In the genomic region with DNA sequence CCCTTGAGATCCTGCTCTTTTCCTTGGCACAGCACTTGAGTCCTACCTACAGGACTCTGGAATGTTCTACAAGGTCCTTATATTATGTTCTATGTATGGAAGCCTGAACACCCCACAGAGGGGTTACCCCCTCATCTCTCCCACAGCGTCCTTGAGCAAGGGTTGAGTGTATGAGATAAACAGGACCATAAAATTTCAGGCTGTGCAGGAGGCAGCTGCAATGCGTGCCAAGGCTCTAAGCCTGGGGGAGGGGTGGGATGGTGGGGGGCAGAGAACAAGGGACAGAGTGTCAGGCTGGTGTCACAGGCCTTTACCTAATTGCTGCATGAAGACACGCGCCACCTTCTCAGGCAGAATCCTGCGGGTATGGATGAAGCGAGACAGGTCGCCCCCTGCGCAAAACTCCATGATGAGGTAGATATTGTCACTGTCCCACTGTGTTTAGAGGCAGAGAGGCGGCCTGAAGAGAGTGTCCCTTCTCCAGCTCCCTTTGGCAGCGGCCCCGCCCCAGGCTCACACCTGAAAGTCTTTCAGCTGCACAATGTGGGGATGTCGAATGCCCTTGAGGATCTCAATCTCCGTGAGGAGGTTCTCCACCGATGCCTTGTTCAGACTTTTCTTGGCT, we compare ENCODE assay signal across 8 cellular contexts. TPM values are rescaled to one million over a fixed set of nuclear protein-coding genes. Genes with fewer than 3 reads are reported as not detected.
A peak's percentile ranks its signal among the peaks of the same experiment; 100 is the strongest.
DNase-seq lines count a peak whose midpoint lies in the region; TF ChIP-seq lines count a peak whose summit lies in the region.

No MANE protein-coding gene starts in this region.

- H3K27me3 ChIP-seq in fibroblast of lung (ENCODE audit: control insufficient read depth, insufficient read depth, low read length) (no peaks in the 10 kb centered on the region), testis (no peaks in the 10 kb centered on the region)

- H3K4me3 ChIP-seq in GM12864 (ENCODE audit: low read depth, low read length): peak overlapping the region; percentile 86
- peak overlapping the region; percentile 100 for H3K4me3 ChIP-seq in SK-N-MC
- H3K4me3 ChIP-seq in fibroblast of lung (replicated peaks in 1 of 4; ENCODE audit: control extremely low read depth in 1 of 4, insufficient read depth in 1 of 4, low read depth in 3 of 4, low read length in 4 of 4): peak overlapping the region; percentile 81 to 93 (median 86)
- H3K4me3 ChIP-seq in retinal pigment epithelial cell (ENCODE audit: low read length): peak overlapping the region; percentile 84
- peak overlapping the region in 1 of 2 donors; percentile 84 for H3K4me3 ChIP-seq in testis

- intact Hi-C loops in testis (cut with DNase I; ENCODE audit: low total_unique reads): loop anchor here (5.0 kb wide), 1 partner anchor 60 kb away; a partner anchor contains a TSS

- H3K27ac ChIP-seq in SK-N-MC (no peak overlapping the region), fibroblast of lung (ENCODE audit: insufficient read depth, low read length) (no peak overlapping the region), testis (no peak overlapping the region)

- H3K9ac ChIP-seq in SK-N-MC (ENCODE audit: insufficient read length) (peak overlapping the region; percentile 95), fibroblast of lung (ENCODE audit: insufficient read depth, low read length) (no peak overlapping the region)

- H3K79me2 ChIP-seq in fibroblast of lung (ENCODE audit: control insufficient read depth, insufficient read depth, low read length): no peaks in the 10 kb centered on the region

- DNase-seq in GM12864 (ENCODE audit: low read depth) (no peak), SK-N-MC (ENCODE audit: low read depth, low spot score) (no peak), fibroblast of lung (ENCODE audit: low read depth in 2 of 2) (no peak), retinal pigment epithelial cell (ENCODE audit: low read depth) (no peak), NCI-H187 treated with DMSO at 0.1 percent for 48 hours (lab: John Stamatoyannopoulos, UW) (no peak), testis (no peak), cerebellar nuclear complex (lab: John Stamatoyannopoulos, UW) (no peak), NOMO-1 (lab: John Stamatoyannopoulos, UW; ENCODE audit: unreplicated experiment in 2 of 2) (no peak)

- peak overlapping the region; percentile 99 for H3K4me2 ChIP-seq in fibroblast of lung (ENCODE audit: extremely low read depth, insufficient read depth, low read length)

- no peak overlapping the region for H2AFZ ChIP-seq in fibroblast of lung (ENCODE audit: low read length)

- 67% methylated on average over 11 to 14 of the region's 14 CpGs for WGBS in testis, 2 donors

- H3K36me3 ChIP-seq in SK-N-MC (ENCODE audit: insufficient read depth, low read length) (no peaks in the 10 kb centered on the region; the same call in 1 of the 2 replicates), fibroblast of lung (ENCODE audit: control insufficient read depth, insufficient read depth, low read length) (peaks cover 5% of the 10 kb centered on the region), testis (ENCODE audit: low read depth, missing control alignments) (no peaks in the 10 kb centered on the region)

- TF ChIP-seq CTCF in GM12864 (IDR thresholded peaks at IDR 0.05; ENCODE audit: low read depth, low read length, missing control alignments) (no peak), fibroblast of lung (conservative IDR thresholded peaks at IDR 0.05 in 1 of 2, IDR thresholded peaks at IDR 0.05 in 1 of 2; ENCODE audit: low read depth in 1 of 2, low read length in 2 of 2) (no peak), retinal pigment epithelial cell (conservative IDR thresholded peaks at IDR 0.05; ENCODE audit: low read depth, low read length) (no peak), testis (IDR thresholded peaks at IDR 0.05) (no peak)

- no peak for TF ChIP-seq POLR2A in testis (IDR thresholded peaks at IDR 0.05)

- H3K9me3 ChIP-seq in SK-N-MC (ENCODE audit: low read depth, low read length) (no peaks in the 10 kb centered on the region), fibroblast of lung (ENCODE audit: control insufficient read depth, insufficient read depth, low read depth, low read length) (no peaks in the 10 kb centered on the region), testis (no peaks in the 10 kb centered on the region)

- H4K20me1 ChIP-seq in fibroblast of lung (ENCODE audit: control insufficient read depth, extremely low read depth, insufficient read depth, low read length): no peaks in the 10 kb centered on the region

- H3K4me1 ChIP-seq in fibroblast of lung (ENCODE audit: control insufficient read depth, extremely low read depth, insufficient read depth, low read length) (peaks cover 7% of the 10 kb centered on the region), testis (peaks cover 30% of the 10 kb centered on the region)

RNA-seq across cellular contexts. Expression of a gene that starts 1.1 kb away (rescaled TPM):
- total RNA-seq in fibroblast of lung: 8.8 and 11.8 TPM in 2 replicates
- 11.4 and 14.6 TPM in 2 replicates for polyA plus RNA-seq in fibroblast of lung
- polyA plus RNA-seq in fibroblast of lung (2012): 8.5 and 24.2 TPM in 2 replicates
- 16.7 and 51.2 TPM in 2 replicates for polyA minus RNA-seq in fibroblast of lung (ENCODE audit: low replicate concordance)
- 10 to 100 TPM; 68.2 to 78.5 TPM for total RNA-seq in testis
- polyA plus RNA-seq in testis (ENCODE audit: insufficient read depth, low read depth, low replicate concordance): 27.0 TPM

RNA-seq across cellular contexts. Expression of a gene that starts 15.4 kb away (rescaled TPM):
- not detected in 2 replicates for total RNA-seq in fibroblast of lung
- polyA plus RNA-seq in fibroblast of lung: not detected in 2 replicates
- not detected in 2 replicates for polyA plus RNA-seq in fibroblast of lung (2012)
- not detected in 2 replicates for polyA minus RNA-seq in fibroblast of lung (ENCODE audit: low replicate concordance)
- 1 to 10 TPM; 3.7 to 5.7 TPM for total RNA-seq in testis
- 3.6 TPM for polyA plus RNA-seq in testis (ENCODE audit: insufficient read depth, low read depth, low replicate concordance)

RNA-seq across cellular contexts. Expression of a gene that starts 29.2 kb away (rescaled TPM):
- total RNA-seq in fibroblast of lung: not detected in 2 replicates
- not detected in 2 replicates for polyA plus RNA-seq in fibroblast of lung
- polyA plus RNA-seq in fibroblast of lung (2012): not detected in 2 replicates
- not detected in 2 replicates for polyA minus RNA-seq in fibroblast of lung (ENCODE audit: low replicate concordance)
- 1 to 10 TPM; 4.3 to 4.6 TPM for total RNA-seq in testis
- 2.2 TPM for polyA plus RNA-seq in testis (ENCODE audit: insufficient read depth, low read depth, low replicate concordance)

RNA-seq across cellular contexts. Expression of a gene that starts 31.3 kb away (rescaled TPM):
- total RNA-seq in fibroblast of lung (11.8 and 15.5 TPM in 2 replicates), testis (100 to 1,000 TPM in 1 of 2 donors, 10 to 100 TPM in 1; 94.8 to 103 TPM)
- polyA plus RNA-seq in fibroblast of lung (86.2 and 115 TPM in 2 replicates), testis (ENCODE audit: insufficient read depth, low read depth, low replicate concordance) (130 TPM)
- 55.3 and 67.0 TPM in 2 replicates for polyA plus RNA-seq in fibroblast of lung (2012)
- polyA minus RNA-seq in fibroblast of lung (ENCODE audit: low replicate concordance): 302 and 321 TPM in 2 replicates

RNA-seq across cellular contexts. Expression of a gene that starts 48.0 kb away (rescaled TPM):
- total RNA-seq in fibroblast of lung: 33.1 and 50.7 TPM in 2 replicates
- 65.0 and 65.5 TPM in 2 replicates for polyA plus RNA-seq in fibroblast of lung
- 46.3 and 51.0 TPM in 2 replicates for polyA plus RNA-seq in fibroblast of lung (2012)
- 93.5 and 99.3 TPM in 2 replicates for polyA minus RNA-seq in fibroblast of lung (ENCODE audit: low replicate concordance)
- total RNA-seq in testis: 10 to 100 TPM; 65.4 to 78.1 TPM
- polyA plus RNA-seq in testis (ENCODE audit: insufficient read depth, low read depth, low replicate concordance): 92.6 TPM
